In the genomic region with DNA sequence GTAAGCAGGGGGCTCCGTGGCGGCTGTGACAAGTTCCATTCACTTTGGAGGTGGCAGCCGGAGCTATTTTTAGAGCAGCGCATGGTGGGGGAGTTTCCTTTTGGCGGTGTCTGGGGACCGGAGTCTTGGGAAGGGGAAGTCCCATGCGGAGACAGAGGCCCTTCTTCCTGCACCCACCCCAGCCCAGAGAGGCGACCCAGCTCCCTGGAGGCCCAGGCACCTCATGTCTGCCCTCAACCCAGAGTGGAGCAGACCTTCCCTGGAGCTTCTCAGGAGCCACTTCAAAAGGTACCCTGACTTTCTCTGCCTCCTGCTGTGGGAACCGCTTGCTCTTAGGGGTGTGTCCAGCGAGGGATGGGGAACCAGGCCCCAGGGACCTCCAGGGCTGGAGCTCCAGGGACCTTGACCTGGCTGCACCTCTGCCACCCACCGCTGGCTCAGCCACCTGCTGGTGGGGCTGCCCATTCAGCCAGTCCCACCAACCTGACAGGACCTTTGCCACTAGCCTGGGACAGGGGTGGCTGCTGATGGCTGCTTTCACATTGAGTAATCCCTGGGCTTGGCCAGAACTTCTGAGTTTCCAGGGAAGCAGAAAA, we compare ENCODE assay signal across 1 cellular context.
TF ChIP-seq lines count a peak whose summit lies in the region.

No MANE protein-coding gene starts in this region.

TF ChIP-seq in HepG2, 621 proteins besides CTCF, POLR2A, EP300 and RAD21 (continued from another document and continues in another):
- TF ChIP-seq HIC2 (CRISPR knock-in tag; IDR thresholded peaks at IDR 0.05; ENCODE audit: low read depth) = peak; percentile 85; the same call in 1 of the 2 replicates
- TF ChIP-seq DDIT3 (CRISPR knock-in tag; IDR thresholded peaks at IDR 0.05) = no peak
- TF ChIP-seq, protein P1, sequence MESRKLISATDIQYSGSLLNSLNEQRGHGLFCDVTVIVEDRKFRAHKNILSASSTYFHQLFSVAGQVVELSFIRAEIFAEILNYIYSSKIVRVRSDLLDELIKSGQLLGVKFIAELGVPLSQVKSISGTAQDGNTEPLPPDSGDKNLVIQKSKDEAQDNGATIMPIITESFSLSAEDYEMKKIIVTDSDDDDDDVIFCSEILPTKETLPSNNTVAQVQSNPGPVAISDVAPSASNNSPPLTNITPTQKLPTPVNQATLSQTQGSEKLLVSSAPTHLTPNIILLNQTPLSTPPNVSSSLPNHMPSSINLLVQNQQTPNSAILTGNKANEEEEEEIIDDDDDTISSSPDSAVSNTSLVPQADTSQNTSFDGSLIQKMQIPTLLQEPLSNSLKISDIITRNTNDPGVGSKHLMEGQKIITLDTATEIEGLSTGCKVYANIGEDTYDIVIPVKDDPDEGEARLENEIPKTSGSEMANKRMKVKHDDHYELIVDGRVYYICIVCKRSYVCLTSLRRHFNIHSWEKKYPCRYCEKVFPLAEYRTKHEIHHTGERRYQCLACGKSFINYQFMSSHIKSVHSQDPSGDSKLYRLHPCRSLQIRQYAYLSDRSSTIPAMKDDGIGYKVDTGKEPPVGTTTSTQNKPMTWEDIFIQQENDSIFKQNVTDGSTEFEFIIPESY (CRISPR knock-in tag; IDR thresholded peaks at IDR 0.05) = 0 out of 2 replicates have a peak, but pooled peaks have one; percentile 40
- TF ChIP-seq ZZZ3 (CRISPR knock-in tag; IDR thresholded peaks at IDR 0.05; ENCODE audit: borderline replicate concordance) = no peak
- TF ChIP-seq BCL6 (CRISPR knock-in tag; IDR thresholded peaks at IDR 0.05) = peak; percentile 16; the same call in 1 of the 2 replicates
- no peak for TF ChIP-seq LCORL (IDR thresholded peaks at IDR 0.05)
- TF ChIP-seq LCORL (CRISPR knock-in tag; IDR thresholded peaks at IDR 0.05) = no peak
- TF ChIP-seq, protein P2, sequence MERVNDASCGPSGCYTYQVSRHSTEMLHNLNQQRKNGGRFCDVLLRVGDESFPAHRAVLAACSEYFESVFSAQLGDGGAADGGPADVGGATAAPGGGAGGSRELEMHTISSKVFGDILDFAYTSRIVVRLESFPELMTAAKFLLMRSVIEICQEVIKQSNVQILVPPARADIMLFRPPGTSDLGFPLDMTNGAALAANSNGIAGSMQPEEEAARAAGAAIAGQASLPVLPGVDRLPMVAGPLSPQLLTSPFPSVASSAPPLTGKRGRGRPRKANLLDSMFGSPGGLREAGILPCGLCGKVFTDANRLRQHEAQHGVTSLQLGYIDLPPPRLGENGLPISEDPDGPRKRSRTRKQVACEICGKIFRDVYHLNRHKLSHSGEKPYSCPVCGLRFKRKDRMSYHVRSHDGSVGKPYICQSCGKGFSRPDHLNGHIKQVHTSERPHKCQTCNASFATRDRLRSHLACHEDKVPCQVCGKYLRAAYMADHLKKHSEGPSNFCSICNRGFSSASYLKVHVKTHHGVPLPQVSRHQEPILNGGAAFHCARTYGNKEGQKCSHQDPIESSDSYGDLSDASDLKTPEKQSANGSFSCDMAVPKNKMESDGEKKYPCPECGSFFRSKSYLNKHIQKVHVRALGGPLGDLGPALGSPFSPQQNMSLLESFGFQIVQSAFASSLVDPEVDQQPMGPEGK (CRISPR knock-in tag; IDR thresholded peaks at IDR 0.05) = peak; percentile 44; the same call in 1 of the 2 replicates
- no peak for TF ChIP-seq ZNF614 (CRISPR knock-in tag; IDR thresholded peaks at IDR 0.05; ENCODE audit: borderline replicate concordance)
- TF ChIP-seq ZNF598 (CRISPR knock-in tag; IDR thresholded peaks at IDR 0.05; ENCODE audit: borderline replicate concordance) = no peak
- 0 out of 2 replicates have a peak, but pooled peaks have one; percentile 33 for TF ChIP-seq ISL2 (CRISPR knock-in tag; IDR thresholded peaks at IDR 0.05)
- TF ChIP-seq NR2F6 (IDR thresholded peaks at IDR 0.05) = peak; percentile 70
- peak; percentile 81 for TF ChIP-seq NR2F6 (CRISPR knock-in tag; IDR thresholded peaks at IDR 0.05)
- no peak for TF ChIP-seq KLF12 (CRISPR knock-in tag; IDR thresholded peaks at IDR 0.05; ENCODE audit: borderline replicate concordance)
- peak; percentile 49 for TF ChIP-seq SAP130 (CRISPR knock-in tag; IDR thresholded peaks at IDR 0.05; ENCODE audit: low read depth)
- TF ChIP-seq RXRA (CRISPR knock-in tag; IDR thresholded peaks at IDR 0.05) = peak; percentile 88
- no peak for TF ChIP-seq NRL (CRISPR knock-in tag; IDR thresholded peaks at IDR 0.05; ENCODE audit: borderline replicate concordance)
- peak; percentile 50; the same call in 1 of the 2 replicates for TF ChIP-seq ZNF629 (CRISPR knock-in tag; conservative IDR thresholded peaks at IDR 0.05)
- no peak for TF ChIP-seq ZNF335 (CRISPR knock-in tag; IDR thresholded peaks at IDR 0.05)
- TF ChIP-seq, protein P3, sequence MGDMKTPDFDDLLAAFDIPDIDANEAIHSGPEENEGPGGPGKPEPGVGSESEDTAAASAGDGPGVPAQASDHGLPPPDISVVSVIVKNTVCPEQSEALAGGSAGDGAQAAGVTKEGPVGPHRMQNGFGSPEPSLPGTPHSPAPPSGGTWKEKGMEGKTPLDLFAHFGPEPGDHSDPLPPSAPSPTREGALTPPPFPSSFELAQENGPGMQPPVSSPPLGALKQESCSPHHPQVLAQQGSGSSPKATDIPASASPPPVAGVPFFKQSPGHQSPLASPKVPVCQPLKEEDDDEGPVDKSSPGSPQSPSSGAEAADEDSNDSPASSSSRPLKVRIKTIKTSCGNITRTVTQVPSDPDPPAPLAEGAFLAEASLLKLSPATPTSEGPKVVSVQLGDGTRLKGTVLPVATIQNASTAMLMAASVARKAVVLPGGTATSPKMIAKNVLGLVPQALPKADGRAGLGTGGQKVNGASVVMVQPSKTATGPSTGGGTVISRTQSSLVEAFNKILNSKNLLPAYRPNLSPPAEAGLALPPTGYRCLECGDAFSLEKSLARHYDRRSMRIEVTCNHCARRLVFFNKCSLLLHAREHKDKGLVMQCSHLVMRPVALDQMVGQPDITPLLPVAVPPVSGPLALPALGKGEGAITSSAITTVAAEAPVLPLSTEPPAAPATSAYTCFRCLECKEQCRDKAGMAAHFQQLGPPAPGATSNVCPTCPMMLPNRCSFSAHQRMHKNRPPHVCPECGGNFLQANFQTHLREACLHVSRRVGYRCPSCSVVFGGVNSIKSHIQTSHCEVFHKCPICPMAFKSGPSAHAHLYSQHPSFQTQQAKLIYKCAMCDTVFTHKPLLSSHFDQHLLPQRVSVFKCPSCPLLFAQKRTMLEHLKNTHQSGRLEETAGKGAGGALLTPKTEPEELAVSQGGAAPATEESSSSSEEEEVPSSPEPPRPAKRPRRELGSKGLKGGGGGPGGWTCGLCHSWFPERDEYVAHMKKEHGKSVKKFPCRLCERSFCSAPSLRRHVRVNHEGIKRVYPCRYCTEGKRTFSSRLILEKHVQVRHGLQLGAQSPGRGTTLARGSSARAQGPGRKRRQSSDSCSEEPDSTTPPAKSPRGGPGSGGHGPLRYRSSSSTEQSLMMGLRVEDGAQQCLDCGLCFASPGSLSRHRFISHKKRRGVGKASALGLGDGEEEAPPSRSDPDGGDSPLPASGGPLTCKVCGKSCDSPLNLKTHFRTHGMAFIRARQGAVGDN (CRISPR knock-in tag; IDR thresholded peaks at IDR 0.05) = peak; percentile 80
- TF ChIP-seq, protein P4, sequence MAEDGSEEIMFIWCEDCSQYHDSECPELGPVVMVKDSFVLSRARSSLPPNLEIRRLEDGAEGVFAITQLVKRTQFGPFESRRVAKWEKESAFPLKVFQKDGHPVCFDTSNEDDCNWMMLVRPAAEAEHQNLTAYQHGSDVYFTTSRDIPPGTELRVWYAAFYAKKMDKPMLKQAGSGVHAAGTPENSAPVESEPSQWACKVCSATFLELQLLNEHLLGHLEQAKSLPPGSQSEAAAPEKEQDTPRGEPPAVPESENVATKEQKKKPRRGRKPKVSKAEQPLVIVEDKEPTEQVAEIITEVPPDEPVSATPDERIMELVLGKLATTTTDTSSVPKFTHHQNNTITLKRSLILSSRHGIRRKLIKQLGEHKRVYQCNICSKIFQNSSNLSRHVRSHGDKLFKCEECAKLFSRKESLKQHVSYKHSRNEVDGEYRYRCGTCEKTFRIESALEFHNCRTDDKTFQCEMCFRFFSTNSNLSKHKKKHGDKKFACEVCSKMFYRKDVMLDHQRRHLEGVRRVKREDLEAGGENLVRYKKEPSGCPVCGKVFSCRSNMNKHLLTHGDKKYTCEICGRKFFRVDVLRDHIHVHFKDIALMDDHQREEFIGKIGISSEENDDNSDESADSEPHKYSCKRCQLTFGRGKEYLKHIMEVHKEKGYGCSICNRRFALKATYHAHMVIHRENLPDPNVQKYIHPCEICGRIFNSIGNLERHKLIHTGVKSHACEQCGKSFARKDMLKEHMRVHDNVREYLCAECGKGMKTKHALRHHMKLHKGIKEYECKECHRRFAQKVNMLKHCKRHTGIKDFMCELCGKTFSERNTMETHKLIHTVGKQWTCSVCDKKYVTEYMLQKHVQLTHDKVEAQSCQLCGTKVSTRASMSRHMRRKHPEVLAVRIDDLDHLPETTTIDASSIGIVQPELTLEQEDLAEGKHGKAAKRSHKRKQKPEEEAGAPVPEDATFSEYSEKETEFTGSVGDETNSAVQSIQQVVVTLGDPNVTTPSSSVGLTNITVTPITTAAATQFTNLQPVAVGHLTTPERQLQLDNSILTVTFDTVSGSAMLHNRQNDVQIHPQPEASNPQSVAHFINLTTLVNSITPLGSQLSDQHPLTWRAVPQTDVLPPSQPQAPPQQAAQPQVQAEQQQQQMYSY (CRISPR knock-in tag; IDR thresholded peaks at IDR 0.05) = peak; percentile 49; the same call in 1 of the 2 replicates
- TF ChIP-seq, protein P5, sequence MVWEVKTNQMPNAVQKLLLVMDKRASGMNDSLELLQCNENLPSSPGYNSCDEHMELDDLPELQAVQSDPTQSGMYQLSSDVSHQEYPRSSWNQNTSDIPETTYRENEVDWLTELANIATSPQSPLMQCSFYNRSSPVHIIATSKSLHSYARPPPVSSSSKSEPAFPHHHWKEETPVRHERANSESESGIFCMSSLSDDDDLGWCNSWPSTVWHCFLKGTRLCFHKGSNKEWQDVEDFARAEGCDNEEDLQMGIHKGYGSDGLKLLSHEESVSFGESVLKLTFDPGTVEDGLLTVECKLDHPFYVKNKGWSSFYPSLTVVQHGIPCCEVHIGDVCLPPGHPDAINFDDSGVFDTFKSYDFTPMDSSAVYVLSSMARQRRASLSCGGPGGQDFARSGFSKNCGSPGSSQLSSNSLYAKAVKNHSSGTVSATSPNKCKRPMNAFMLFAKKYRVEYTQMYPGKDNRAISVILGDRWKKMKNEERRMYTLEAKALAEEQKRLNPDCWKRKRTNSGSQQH (CRISPR knock-in tag; IDR thresholded peaks at IDR 0.05; ENCODE audit: low read depth) = no peak
- no peak for TF ChIP-seq ZNF550 (CRISPR knock-in tag; IDR thresholded peaks at IDR 0.05; ENCODE audit: borderline replicate concordance)
- peak; percentile 22; the same call in 1 of the 2 replicates for TF ChIP-seq STAG1 (CRISPR knock-in tag; IDR thresholded peaks at IDR 0.05)
- TF ChIP-seq HNF4A (CRISPR knock-in tag; IDR thresholded peaks at IDR 0.05) = peak; percentile 50
- 0 out of 2 replicates have a peak, but pooled peaks have one; percentile 39 for TF ChIP-seq ZBTB37 (CRISPR knock-in tag; IDR thresholded peaks at IDR 0.05)
- no peak for TF ChIP-seq ETV5 (CRISPR knock-in tag; IDR thresholded peaks at IDR 0.05; ENCODE audit: borderline replicate concordance)
- TF ChIP-seq MYC (CRISPR knock-in tag; IDR thresholded peaks at IDR 0.05; ENCODE audit: borderline replicate concordance) = peak; percentile 40; the same call in 1 of the 2 replicates
- peak; percentile 63; the same call in 1 of the 2 replicates for TF ChIP-seq ZBTB7B (CRISPR knock-in tag; IDR thresholded peaks at IDR 0.05)
- peak; percentile 96 for TF ChIP-seq HNRNPL (IDR thresholded peaks at IDR 0.05; ENCODE audit: low read depth, low read length)
- peak; percentile 92; the same call in 1 of the 2 replicates for TF ChIP-seq THRA (CRISPR knock-in tag; IDR thresholded peaks at IDR 0.05; ENCODE audit: borderline replicate concordance)
